Comparison of ENCODE assay signal across 18 cellular contexts in the genomic region with DNA sequence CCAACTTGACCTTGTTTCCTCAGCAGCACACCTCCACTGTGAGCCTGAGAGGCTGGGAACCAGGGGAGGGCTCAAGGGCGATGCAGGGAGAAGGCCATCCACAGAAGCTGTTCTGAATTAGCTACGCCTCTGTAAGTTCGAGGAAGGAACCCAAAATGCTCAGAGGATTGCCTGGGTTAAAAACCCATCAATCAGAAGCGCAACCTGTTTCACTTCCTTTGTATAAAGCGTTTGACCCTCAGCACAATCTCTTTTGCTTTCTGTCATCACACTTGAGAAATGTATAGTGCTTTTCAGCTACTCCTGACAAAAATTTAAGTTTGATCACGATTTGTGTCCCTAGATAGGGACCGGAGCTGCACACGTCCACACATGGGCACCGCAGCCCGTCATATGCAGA. TPM values are rescaled to one million over a fixed set of nuclear protein-coding genes. Genes with fewer than 3 reads are reported as not detected.
DNase-seq lines count a peak whose midpoint lies in the region; ATAC-seq and TF ChIP-seq lines count a peak whose summit lies in the region.
"Had no signal": no experiment of that assay in that cellular context is flagged by ENCODE, and none has a peak within 500 bp of the region (broad histone marks: within the 10 kb centered on the region; RNA-seq: fewer than 3 reads in every experiment).

No MANE protein-coding gene starts in this region.

- H3K4me3 Mint-ChIP-seq in activated CD8-positive, alpha-beta T cell treated with anti-CD3 and anti-CD28 coated beads for 36 hours: no peak overlapping the region
- no peak overlapping the region for H3K4me3 Mint-ChIP-seq in activated CD8-positive, alpha-beta T cell treated with anti-CD3 and anti-CD28 coated beads, Interleukin-2, amount 10 ng/mL, durations not matched to agents 7 days and 5 days
- no peak overlapping the region for H3K4me3 Mint-ChIP-seq in central memory CD8-positive, alpha-beta T cell
- H3K4me3 Mint-ChIP-seq: T-helper 1 cell treated with Interleukin-12 subunit alpha and Interleukin-12 subunit beta and Interleukin-4 antibody, amounts not matched to agents 30 μg/mL and 1 μg/mL, for 36 hours had no signal

- TF ChIP-seq CTCF in activated CD8-positive, alpha-beta T cell treated with anti-CD3 and anti-CD28 coated beads for 36 hours (IDR thresholded peaks at IDR 0.05): no peak

- peaks cover 39% of the 10 kb centered on the region for H3K4me1 Mint-ChIP-seq in activated CD8-positive, alpha-beta T cell treated with anti-CD3 and anti-CD28 coated beads for 36 hours (ENCODE audit: low read depth)
- peaks cover 22% of the 10 kb centered on the region for H3K4me1 Mint-ChIP-seq in activated CD8-positive, alpha-beta T cell treated with anti-CD3 and anti-CD28 coated beads, Interleukin-2, amount 10 ng/mL, durations not matched to agents 7 days and 5 days (ENCODE audit: low read depth)
- H3K4me1 Mint-ChIP-seq in central memory CD8-positive, alpha-beta T cell: peaks cover 14% of the 10 kb centered on the region

- no peaks in the 10 kb centered on the region for H3K9me3 Mint-ChIP-seq in activated CD8-positive, alpha-beta T cell treated with anti-CD3 and anti-CD28 coated beads for 36 hours
- no peaks in the 10 kb centered on the region for H3K9me3 Mint-ChIP-seq in activated CD8-positive, alpha-beta T cell treated with anti-CD3 and anti-CD28 coated beads, Interleukin-2, amount 10 ng/mL, durations not matched to agents 7 days and 5 days (ENCODE audit: insufficient read depth)
- H3K9me3 Mint-ChIP-seq in central memory CD8-positive, alpha-beta T cell: no peaks in the 10 kb centered on the region
- H3K9me3 Mint-ChIP-seq: T-helper 1 cell treated with Interleukin-12 subunit alpha and Interleukin-12 subunit beta and Interleukin-4 antibody, amounts not matched to agents 30 μg/mL and 1 μg/mL, for 36 hours had no signal

- POLR2A ChIA-PET in activated CD8-positive, alpha-beta T cell treated with anti-CD3 and anti-CD28 coated beads for 36 hours (lab: Charles Lee): no interaction called here
- POLR2A ChIA-PET in activated CD8-positive, alpha-beta T cell treated with anti-CD3 and anti-CD28 coated beads, Interleukin-2, amount 10 ng/mL, durations not matched to agents 7 days and 5 days (lab: Charles Lee): no interaction called here

- H3K27ac Mint-ChIP-seq in activated CD8-positive, alpha-beta T cell treated with anti-CD3 and anti-CD28 coated beads for 36 hours: peak overlapping the region; percentile 63
- H3K27ac Mint-ChIP-seq in activated CD8-positive, alpha-beta T cell treated with anti-CD3 and anti-CD28 coated beads, Interleukin-2, amount 10 ng/mL, durations not matched to agents 7 days and 5 days: no peak overlapping the region
- peak overlapping the region; percentile 64 for H3K27ac Mint-ChIP-seq in central memory CD8-positive, alpha-beta T cell (ENCODE audit: low read depth)
- H3K27ac Mint-ChIP-seq: T-helper 1 cell treated with Interleukin-12 subunit alpha and Interleukin-12 subunit beta and Interleukin-4 antibody, amounts not matched to agents 30 μg/mL and 1 μg/mL, for 36 hours had no signal

- CTCF ChIA-PET in activated CD8-positive, alpha-beta T cell treated with anti-CD3 and anti-CD28 coated beads for 36 hours (lab: Charles Lee): no interaction called here
- CTCF ChIA-PET in activated CD8-positive, alpha-beta T cell treated with anti-CD3 and anti-CD28 coated beads, Interleukin-2, amount 10 ng/mL, durations not matched to agents 7 days and 5 days (lab: Charles Lee): no interaction called here

- no peak for DNase-seq in activated CD8-positive, alpha-beta T cell treated with anti-CD3 and anti-CD28 coated beads for 36 hours
- DNase-seq in activated CD8-positive, alpha-beta T cell treated with anti-CD3 and anti-CD28 coated beads, Interleukin-2, amount 10 ng/mL, durations not matched to agents 7 days and 5 days: no peak
- no peak for DNase-seq in central memory CD8-positive, alpha-beta T cell (ENCODE audit: low spot score in 2 of 2)
- DNase-seq in nucleus accumbens (lab: John Stamatoyannopoulos, UW): no peak
- DNase-seq in hepatic stellate cell (ENCODE audit: low spot score): no peak
- DNase-seq: activated CD8-positive, alpha-beta memory T cell treated with anti-CD3 and anti-CD28 coated beads, Interleukin-2, amount 50 U/mL, for 4 hours; DMS 273 treated with DMSO at 0.1 percent for 48 hours; effector memory CD4-positive, alpha-beta T cell; kidney; NCI-H2081; NK-92 treated with Interleukin-12 subunit alpha and Interleukin-12 subunit beta, amount 100 ng/mL, for 24 hours; right lobe of liver had no signal

- H3K27me3 Mint-ChIP-seq in activated CD8-positive, alpha-beta T cell treated with anti-CD3 and anti-CD28 coated beads for 36 hours: no peaks in the 10 kb centered on the region
- H3K27me3 Mint-ChIP-seq in activated CD8-positive, alpha-beta T cell treated with anti-CD3 and anti-CD28 coated beads, Interleukin-2, amount 10 ng/mL, durations not matched to agents 7 days and 5 days (ENCODE audit: low read depth): no peaks in the 10 kb centered on the region
- H3K27me3 Mint-ChIP-seq in central memory CD8-positive, alpha-beta T cell: no peaks in the 10 kb centered on the region

- intact Hi-C loops in activated CD8-positive, alpha-beta T cell treated with anti-CD3 and anti-CD28 coated beads for 36 hours (cut with micrococcal nuclease): no loop called here

- peaks cover 18% of the 10 kb centered on the region for H3K36me3 Mint-ChIP-seq in activated CD8-positive, alpha-beta T cell treated with anti-CD3 and anti-CD28 coated beads for 36 hours (ENCODE audit: low read depth)
- peaks cover 15% of the 10 kb centered on the region for H3K36me3 Mint-ChIP-seq in activated CD8-positive, alpha-beta T cell treated with anti-CD3 and anti-CD28 coated beads, Interleukin-2, amount 10 ng/mL, durations not matched to agents 7 days and 5 days (ENCODE audit: low read depth)
- peaks cover 33% of the 10 kb centered on the region for H3K36me3 Mint-ChIP-seq in central memory CD8-positive, alpha-beta T cell (ENCODE audit: insufficient read depth)

- ATAC-seq in activated CD8-positive, alpha-beta T cell treated with anti-CD3 and anti-CD28 coated beads for 36 hours: no peak
- no peak for ATAC-seq in activated CD8-positive, alpha-beta T cell treated with anti-CD3 and anti-CD28 coated beads, Interleukin-2, amount 10 ng/mL, durations not matched to agents 7 days and 5 days
- ATAC-seq in GM21576 (IDR thresholded peaks at IDR 0.05; ENCODE audit: unreplicated experiment): peak; percentile 44
- peak; percentile 59 for ATAC-seq in HG03442 (IDR thresholded peaks at IDR 0.05; ENCODE audit: unreplicated experiment)
- no peak for ATAC-seq in central memory CD8-positive, alpha-beta T cell (replicated peaks; ENCODE audit: extremely low read depth, poor library complexity, severe bottlenecking)
- no peak for ATAC-seq in SK-N-SH treated with all-trans-retinoic acid at 6 μM for 48 hours
- ATAC-seq: gastroesophageal sphincter, right lobe of liver had no signal

TF ChIP-seq in SK-N-SH treated with all-trans-retinoic acid at 6 μM for 48 hours, 23 proteins besides CTCF, POLR2A, EP300 and RAD21:
- TF ChIP-seq, protein P1, sequence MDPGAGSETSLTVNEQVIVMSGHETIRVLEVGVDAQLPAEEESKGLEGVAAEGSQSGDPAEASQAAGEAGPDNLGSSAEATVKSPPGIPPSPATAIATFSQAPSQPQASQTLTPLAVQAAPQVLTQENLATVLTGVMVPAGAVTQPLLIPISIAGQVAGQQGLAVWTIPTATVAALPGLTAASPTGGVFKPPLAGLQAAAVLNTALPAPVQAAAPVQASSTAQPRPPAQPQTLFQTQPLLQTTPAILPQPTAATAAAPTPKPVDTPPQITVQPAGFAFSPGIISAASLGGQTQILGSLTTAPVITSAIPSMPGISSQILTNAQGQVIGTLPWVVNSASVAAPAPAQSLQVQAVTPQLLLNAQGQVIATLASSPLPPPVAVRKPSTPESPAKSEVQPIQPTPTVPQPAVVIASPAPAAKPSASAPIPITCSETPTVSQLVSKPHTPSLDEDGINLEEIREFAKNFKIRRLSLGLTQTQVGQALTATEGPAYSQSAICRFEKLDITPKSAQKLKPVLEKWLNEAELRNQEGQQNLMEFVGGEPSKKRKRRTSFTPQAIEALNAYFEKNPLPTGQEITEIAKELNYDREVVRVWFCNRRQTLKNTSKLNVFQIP (CRISPR knock-in tag; IDR thresholded peaks at IDR 0.05; ENCODE audit: borderline replicate concordance, low read depth): no peak
- TF ChIP-seq ZNF565 (CRISPR knock-in tag; conservative IDR thresholded peaks at IDR 0.05; ENCODE audit: low read depth) (no peak), ZC3H10 (CRISPR knock-in tag; IDR thresholded peaks at IDR 0.05) (no peak), CSDC2 (CRISPR knock-in tag; IDR thresholded peaks at IDR 0.05) (no peak), CSRNP3 (CRISPR knock-in tag; IDR thresholded peaks at IDR 0.05) (no peak)

RNA-seq across cellular contexts. Expression of gene MAP3K15, which starts 48.0 kb away (rescaled TPM):
- 1 to 10 TPM; 1.8 to 2.2 TPM for total RNA-seq in activated CD8-positive, alpha-beta T cell treated with anti-CD3 and anti-CD28 coated beads for 36 hours
- total RNA-seq in activated CD8-positive, alpha-beta T cell treated with anti-CD3 and anti-CD28 coated beads, Interleukin-2, amount 10 ng/mL, durations not matched to agents 7 days and 5 days: under 1 TPM; 0.31 to 0.37 TPM
- total RNA-seq: tibial nerve had no signal

Comparison
In these comparisons a context has a peak if more than half of its experiments do, and no peak if none do; other contexts are left out.
1. ATAC-seq: peak in GM21576 (single experiment) and HG03442 (single experiment); none in activated CD8-positive, alpha-beta T cell treated with anti-CD3 and anti-CD28 coated beads for 36 hours (single experiment), activated CD8-positive, alpha-beta T cell treated with anti-CD3 and anti-CD28 coated beads, Interleukin-2, amount 10 ng/mL, durations not matched to agents 7 days and 5 days (single experiment), central memory CD8-positive, alpha-beta T cell (single experiment) and SK-N-SH treated with all-trans-retinoic acid at 6 μM for 48 hours (single experiment).